ENCODE assay signal across 8 cellular contexts in the genomic region with DNA sequence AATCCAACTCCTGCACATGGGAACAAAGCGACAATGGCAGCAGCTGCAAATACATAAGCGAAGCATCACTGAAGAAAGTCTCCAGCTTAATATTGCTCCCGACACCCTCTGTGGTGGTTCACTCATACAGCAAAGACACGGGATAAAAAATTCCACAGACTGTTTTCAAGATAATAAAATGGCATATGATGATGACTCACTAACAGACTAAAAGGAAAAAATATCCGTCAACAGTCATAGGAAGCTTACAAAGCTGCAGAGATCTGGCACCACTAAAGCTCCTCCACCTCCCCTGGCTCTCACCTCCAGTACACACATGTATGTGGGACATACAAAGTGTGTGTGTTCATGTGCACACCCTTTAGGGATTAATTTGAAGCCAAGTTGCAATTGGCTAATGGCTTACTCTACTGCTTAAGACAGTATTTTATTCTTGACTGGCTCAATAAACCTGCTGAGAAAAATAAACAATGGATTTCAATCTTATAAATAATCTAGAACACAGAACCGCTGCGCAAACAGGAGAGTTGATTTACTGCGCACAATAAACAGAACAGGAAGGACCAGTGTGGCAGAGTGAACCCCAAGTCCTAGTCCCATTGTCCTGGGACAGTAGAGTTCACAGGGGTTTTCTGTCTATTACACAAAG.
DNase-seq lines count a peak whose midpoint lies in the region; ATAC-seq lines count a peak whose summit lies in the region.

No MANE protein-coding gene starts in this region.

- H3K4me3 ChIP-seq in skeletal muscle cell (ENCODE audit: low read depth, low read length) = no peak overlapping the region

- DNase-seq in EL (peak; percentile 84), glomerular visceral epithelial cell (ENCODE audit: extremely low spot score) (peak; percentile 60), skeletal muscle cell (ENCODE audit: low read depth) (peak; percentile 65), NOMO-1 (lab: John Stamatoyannopoulos, UW; ENCODE audit: unreplicated experiment in 2 of 2) (no peak), NCI-H2029 (lab: John Stamatoyannopoulos, UW) (no peak)

- ATAC-seq in GM18861 (IDR thresholded peaks at IDR 0.05; ENCODE audit: unreplicated experiment) = no peak
- ATAC-seq in HG03565 (IDR thresholded peaks at IDR 0.05; ENCODE audit: unreplicated experiment) = no peak

- 30 to 58% (median 53%) methylated on average over 8 of the region's 8 CpGs for WGBS in adipose tissue, 3 donors

- H3K27ac ChIP-seq in adipose tissue (ENCODE audit: low read depth, low read length) = peak overlapping the region; percentile 57

Comparison
In these comparisons a context has a peak if more than half of its experiments do, and no peak if none do; other contexts are left out.
1. DNase-seq: peak in EL (single experiment), glomerular visceral epithelial cell (single experiment) and skeletal muscle cell (single experiment); none in NOMO-1 (0 of 2) and NCI-H2029 (single experiment).